In the genomic region with DNA sequence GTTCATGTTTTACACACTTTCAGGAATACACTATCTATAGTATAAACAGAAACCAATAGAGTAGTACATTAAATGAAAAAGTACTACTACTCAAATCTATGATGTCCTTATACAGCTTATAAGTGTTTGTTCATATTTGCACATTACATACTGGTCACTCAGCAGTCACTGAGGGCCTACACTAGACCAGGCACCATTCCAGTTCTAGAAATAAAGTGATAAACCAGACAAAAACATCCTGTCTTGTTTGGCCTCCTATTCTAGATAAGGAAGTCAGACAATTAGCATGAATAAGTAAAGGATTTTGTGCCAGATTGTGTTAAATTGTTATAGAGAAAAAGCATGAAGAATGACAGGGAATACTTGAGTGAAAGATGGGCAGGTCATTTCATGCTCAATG, we compare ENCODE assay signal across 28 cellular contexts.
"Had no signal": no experiment of that assay in that cellular context is flagged by ENCODE, and none has a peak within 500 bp of the region (broad histone marks: within the 10 kb centered on the region; RNA-seq: fewer than 3 reads in every experiment).

No MANE protein-coding gene starts in this region.

- H3K9ac ChIP-seq: parathyroid adenoma had no signal

- H3K27me3 ChIP-seq: brain microvascular endothelial cell, foreskin keratinocyte, neutrophil, stomach, transverse colon had no signal

- H2AFZ ChIP-seq: parathyroid adenoma had no signal

- FAIRE-seq: keratinocyte, small intestine, TTC549, urothelium cell line had no signal

- H3K4me1 ChIP-seq: foreskin keratinocyte, parathyroid adenoma, stomach had no signal

- H3K36me3 ChIP-seq: brain microvascular endothelial cell, neutrophil, stomach, transverse colon, WERI-Rb-1 had no signal

- DNase-seq: activated CD4-positive, alpha-beta T cell treated with anti-CD3 and anti-CD28 coated beads, Interleukin-2, amount 10 ng/mL, durations not matched to agents 7 days and 5 days; activated CD4-positive, CD25-positive, alpha-beta regulatory T cell treated with anti-CD3 and anti-CD28 coated beads, Interleukin-2, amount 50 U/mL, for 72 hours; activated CD8-positive, alpha-beta memory T cell treated with anti-CD3 and anti-CD28 coated beads, Interleukin-2, amount 10 ng/mL, durations not matched to agents 7 days and 5 days; activated CD8-positive, alpha-beta T cell treated with anti-CD3 and anti-CD28 coated beads for 36 hours; activated gamma-delta T cell; activated naive CD4-positive, alpha-beta T cell treated with anti-CD3 and anti-CD28 coated beads, Interleukin-2, amount 50 U/mL, for 16 hours; activated T-cell treated with anti-CD3 and anti-CD28 coated beads for 4 hours; aorta; brain microvascular endothelial cell; cerebellar nuclear complex; cortex of kidney; foreskin keratinocyte; midbrain; small intestine; stimulated activated CD4-positive, alpha-beta T cell treated with anti-CD3 and anti-CD28 coated beads, Interleukin-15, amount 100 ng/mL, for 24 hours; stomach; T-helper 1 cell; transverse colon; WERI-Rb-1 had no signal

- H3K9me3 ChIP-seq: neutrophil, stomach, transverse colon had no signal

- H3K79me2 ChIP-seq: parathyroid adenoma had no signal

- H3K27ac ChIP-seq: brain microvascular endothelial cell, foreskin keratinocyte, neutrophil, parathyroid adenoma, stomach, WERI-Rb-1 had no signal

- ATAC-seq: activated CD8-positive, alpha-beta memory T cell treated with anti-CD3 and anti-CD28 coated beads, Interleukin-2, amount 10 ng/mL, durations not matched to agents 7 days and 5 days; activated CD8-positive, alpha-beta T cell treated with anti-CD3 and anti-CD28 coated beads for 36 hours; left lobe of liver; natural killer cell treated with Interleukin-12 subunit alpha and Interleukin-12 subunit beta and Interleukin-15 and Interleukin-18, amount 100 ng/mL, for 72 hours; sciatic nerve; stimulated activated memory B cell treated with anti-CD40 and anti-IgM and Interleukin-4, amounts not matched to agents 10 μg/mL and 1 μg/mL and 100 μg/mL, for 72 hours had no signal

- H3K4me3 ChIP-seq: stomach, transverse colon had no signal
